23 cellular contexts compared by ENCODE assay signal in the genomic region with DNA sequence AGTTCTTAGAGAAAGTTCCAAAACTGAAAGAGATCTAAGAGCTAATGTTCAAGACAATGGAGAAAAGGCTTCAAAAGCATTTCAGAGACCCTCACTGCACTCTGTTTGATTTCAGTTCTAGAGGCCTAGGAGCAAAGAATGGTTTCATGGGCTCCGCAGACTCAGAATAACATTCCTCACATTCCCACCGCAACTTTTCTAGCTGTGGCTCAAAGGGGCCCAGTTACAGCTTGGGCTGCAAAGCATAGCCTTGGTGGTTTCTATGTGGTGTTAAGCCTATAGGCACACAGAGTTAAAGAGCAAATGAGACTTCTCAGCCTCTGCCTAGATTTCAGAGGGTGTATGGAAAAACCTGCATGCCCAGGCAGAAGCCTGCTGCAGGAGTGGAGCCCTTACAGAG.
"Had no signal": no experiment of that assay in that cellular context is flagged by ENCODE, and none has a peak within 500 bp of the region (broad histone marks: within the 10 kb centered on the region; RNA-seq: fewer than 3 reads in every experiment).

No MANE protein-coding gene starts in this region.

- H3K27ac ChIP-seq: adrenal gland, breast epithelium, SJSA1 had no signal

- H3K36me3 ChIP-seq: adrenal gland, breast epithelium, SJSA1 had no signal

- H3K27me3 ChIP-seq: adrenal gland, breast epithelium, SJSA1 had no signal

- H3K9me3 ChIP-seq: adrenal gland, breast epithelium, SJSA1 had no signal

- DNase-seq: activated CD4-positive, alpha-beta T cell treated with anti-CD3 and anti-CD28 coated beads for 48 hours; activated CD4-positive, alpha-beta T cell treated with anti-CD3 and anti-CD28 coated beads, Interleukin-2, amount 50 U/mL, for 4 hours; activated CD4-positive, CD25-positive, alpha-beta regulatory T cell treated with anti-CD3 and anti-CD28 coated beads, Interleukin-2, amount 50 U/mL, for 72 hours; activated CD8-positive, alpha-beta memory T cell treated with anti-CD3 and anti-CD28 coated beads, Interleukin-2, amount 50 U/mL, for 48 hours; activated CD8-positive, alpha-beta T cell treated with anti-CD3 and anti-CD28 coated beads, Interleukin-2, amount 10 ng/mL, durations not matched to agents 7 days and 5 days; activated naive CD4-positive, alpha-beta T cell treated with anti-CD3 and anti-CD28 coated beads, Interleukin-2, amount 50 U/mL, for 16 hours; activated naive CD8-positive, alpha-beta T cell treated with anti-CD3 and anti-CD28 coated beads, Interleukin-2, amount 10 ng/mL, durations not matched to agents 7 days and 5 days; activated T-cell treated with anti-CD3 and anti-CD28 coated beads, Interleukin-2, amount 50 U/mL, for 1 hour; adrenal gland; anterior cingulate cortex; caudate nucleus; KG1; NCI-H1092; NCI-H1417; NCI-H1694; NCI-H2029; NCI-H345; NCI-H510A treated with DMSO at 0.1 percent for 48 hours; NCI-H69; PC-3; SHP77 had no signal

- H3K4me3 ChIP-seq: adrenal gland, breast epithelium, SJSA1 had no signal

- H3K4me1 ChIP-seq: adrenal gland, breast epithelium, SJSA1 had no signal
